ENCODE assay signal across 29 cellular contexts in genomic region chr12:90589966-90590365, GRCh38.
"Had no signal": no experiment of that assay in that cellular context is flagged by ENCODE, and none has a peak within 500 bp of the region (broad histone marks: within the 10 kb centered on the region; RNA-seq: fewer than 3 reads in every experiment).

No MANE protein-coding gene starts in this region.

- ATAC-seq: activated CD4-positive, alpha-beta T cell treated with anti-CD3 and anti-CD28 coated beads for 36 hours; activated CD8-positive, alpha-beta T cell treated with anti-CD3 and anti-CD28 coated beads for 36 hours; activated T-cell treated with anti-CD3 and anti-CD28 coated beads, Interleukin-2, amount 50 U/mL, for 72 hours; body of pancreas; Panc1; Right ventricle myocardium inferior; T-cell had no signal

- H3K36me3 Mint-ChIP-seq: activated naive CD4-positive, alpha-beta T cell treated with anti-CD3 and anti-CD28 coated beads, Interleukin-2, amount 10 ng/mL, durations not matched to agents 7 days and 5 days; activated naive CD8-positive, alpha-beta T cell treated with anti-CD3 and anti-CD28 coated beads, Interleukin-2, amount 10 ng/mL, durations not matched to agents 7 days and 5 days; T-cell had no signal

- H3K4me1 ChIP-seq: ascending aorta, body of pancreas had no signal

- H3K27me3 Mint-ChIP-seq: activated CD4-positive, alpha-beta T cell treated with anti-CD3 and anti-CD28 coated beads for 36 hours; activated CD8-positive, alpha-beta T cell treated with anti-CD3 and anti-CD28 coated beads for 36 hours; activated naive CD4-positive, alpha-beta T cell treated with anti-CD3 and anti-CD28 coated beads, Interleukin-2, amount 10 ng/mL, durations not matched to agents 7 days and 5 days; activated naive CD8-positive, alpha-beta T cell treated with anti-CD3 and anti-CD28 coated beads, Interleukin-2, amount 10 ng/mL, durations not matched to agents 7 days and 5 days; T-cell had no signal

- H3K36me3 ChIP-seq: ascending aorta, MG63, WERI-Rb-1 had no signal

- DNase-seq: activated CD4-positive, alpha-beta T cell treated with anti-CD3 and anti-CD28 coated beads for 36 hours; activated CD4-positive, alpha-beta T cell treated with anti-CD3 and anti-CD28 coated beads, Interleukin-2, amount 50 U/mL, for 1 hour; activated CD8-positive, alpha-beta memory T cell treated with anti-CD3 and anti-CD28 coated beads, Interleukin-2, amount 50 U/mL, for 4 hours; activated CD8-positive, alpha-beta T cell treated with anti-CD3 and anti-CD28 coated beads for 36 hours; activated gamma-delta T cell treated with Interleukin-2 at 50 U/mL for 16 hours; activated naive CD4-positive, alpha-beta T cell treated with anti-CD3 and anti-CD28 coated beads, Interleukin-2, amount 10 ng/mL, durations not matched to agents 7 days and 5 days; activated naive CD8-positive, alpha-beta T cell treated with anti-CD3 and anti-CD28 coated beads, Interleukin-2, amount 10 ng/mL, durations not matched to agents 7 days and 5 days; activated T-cell treated with anti-CD3 and anti-CD28 coated beads, Interleukin-2, amount 50 U/mL, for 72 hours; body of pancreas; central memory CD4-positive, alpha-beta T cell; MG63; MV-4-11; NCI-H1105; NCI-H1436; NCI-H1694 treated with DMSO at 0.1 percent for 48 hours; NCI-H2029 treated with DMSO at 0.1 percent for 48 hours; NCI-H345; NCI-H510A; NCI-H526 treated with DMSO at 0.1 percent for 48 hours; NK-92 treated with Interleukin-12 subunit alpha and Interleukin-12 subunit beta, amount 100 ng/mL, for 24 hours; OCI-M1; RPMI8226; T-cell; WERI-Rb-1 had no signal

- H3K4me1 Mint-ChIP-seq: activated CD4-positive, alpha-beta T cell treated with anti-CD3 and anti-CD28 coated beads for 36 hours; activated naive CD4-positive, alpha-beta T cell treated with anti-CD3 and anti-CD28 coated beads, Interleukin-2, amount 10 ng/mL, durations not matched to agents 7 days and 5 days; activated naive CD8-positive, alpha-beta T cell treated with anti-CD3 and anti-CD28 coated beads, Interleukin-2, amount 10 ng/mL, durations not matched to agents 7 days and 5 days; T-cell had no signal

- H3K4me3 Mint-ChIP-seq: activated CD4-positive, alpha-beta T cell treated with anti-CD3 and anti-CD28 coated beads for 36 hours; activated CD8-positive, alpha-beta T cell treated with anti-CD3 and anti-CD28 coated beads for 36 hours; activated naive CD4-positive, alpha-beta T cell treated with anti-CD3 and anti-CD28 coated beads, Interleukin-2, amount 10 ng/mL, durations not matched to agents 7 days and 5 days; activated naive CD8-positive, alpha-beta T cell treated with anti-CD3 and anti-CD28 coated beads, Interleukin-2, amount 10 ng/mL, durations not matched to agents 7 days and 5 days; activated T-cell treated with anti-CD3 and anti-CD28 coated beads, Interleukin-2, amount 50 U/mL, for 72 hours; T-cell had no signal

- H3K27me3 ChIP-seq: ascending aorta, body of pancreas, MG63 had no signal

- H3K27ac ChIP-seq: ascending aorta, body of pancreas, SK-N-MC, WERI-Rb-1 had no signal

- H3K27ac Mint-ChIP-seq: activated CD4-positive, alpha-beta T cell treated with anti-CD3 and anti-CD28 coated beads for 36 hours; activated CD8-positive, alpha-beta T cell treated with anti-CD3 and anti-CD28 coated beads for 36 hours; activated naive CD4-positive, alpha-beta T cell treated with anti-CD3 and anti-CD28 coated beads, Interleukin-2, amount 10 ng/mL, durations not matched to agents 7 days and 5 days; activated naive CD8-positive, alpha-beta T cell treated with anti-CD3 and anti-CD28 coated beads, Interleukin-2, amount 10 ng/mL, durations not matched to agents 7 days and 5 days; activated T-cell treated with anti-CD3 and anti-CD28 coated beads, Interleukin-2, amount 50 U/mL, for 72 hours; activated T-helper 2 cell treated with anti-CD3 and anti-CD28 coated beads, Interferon-gamma antibody, Interleukin-2, Interleukin-4, amounts not matched to agents 10 μg/mL and 5 μg/mL and 100 μg/mL, durations not matched to agents 14 hours and 24 hours and 36 hours; T-cell had no signal

- H3K4me3 ChIP-seq: ascending aorta, body of pancreas, MG63, SK-N-MC had no signal

- H3K9me3 Mint-ChIP-seq: activated CD8-positive, alpha-beta T cell treated with anti-CD3 and anti-CD28 coated beads for 36 hours; activated naive CD4-positive, alpha-beta T cell treated with anti-CD3 and anti-CD28 coated beads, Interleukin-2, amount 10 ng/mL, durations not matched to agents 7 days and 5 days; activated naive CD8-positive, alpha-beta T cell treated with anti-CD3 and anti-CD28 coated beads, Interleukin-2, amount 10 ng/mL, durations not matched to agents 7 days and 5 days; activated T-helper 2 cell treated with anti-CD3 and anti-CD28 coated beads, Interferon-gamma antibody, Interleukin-2, Interleukin-4, amounts not matched to agents 10 μg/mL and 5 μg/mL and 100 μg/mL, durations not matched to agents 14 hours and 24 hours and 36 hours had no signal

- H3K9me3 ChIP-seq: ascending aorta, body of pancreas, MG63 had no signal
